11 cellular contexts compared by ENCODE assay signal in the genomic region with DNA sequence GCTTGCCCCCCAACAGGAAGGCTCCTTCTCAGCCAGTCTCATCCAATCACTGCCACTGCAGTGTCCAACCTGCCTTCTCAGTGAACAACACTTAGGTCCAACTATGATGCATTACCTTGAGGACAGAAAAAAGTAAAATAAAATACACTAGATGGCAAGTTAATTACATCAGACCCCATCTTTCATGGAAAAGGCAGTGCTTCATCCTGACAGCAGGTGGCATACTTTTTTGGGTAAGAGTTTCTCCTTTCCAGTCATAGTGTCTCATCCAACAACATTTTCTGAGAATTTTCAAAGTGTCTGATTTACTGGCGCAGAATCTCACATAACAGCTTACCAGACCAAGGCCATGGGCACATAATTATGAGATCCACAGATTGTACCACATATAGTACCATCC.
DNase-seq lines count a peak whose midpoint lies in the region; ATAC-seq and TF ChIP-seq lines count a peak whose summit lies in the region.
"Had no signal": no experiment of that assay in that cellular context is flagged by ENCODE, and none has a peak within 500 bp of the region (broad histone marks: within the 10 kb centered on the region; RNA-seq: fewer than 3 reads in every experiment).

No MANE protein-coding gene starts in this region.

- H3K27ac Mint-ChIP-seq in HFFc6 = no peak overlapping the region
- no peak overlapping the region for H3K27ac Mint-ChIP-seq in activated CD4-positive, alpha-beta T cell treated with anti-CD3 and anti-CD28 coated beads, Interleukin-2, amount 10 ng/mL, durations not matched to agents 24 days and 14 days

- intact Hi-C loops in activated CD4-positive, alpha-beta T cell treated with anti-CD3 and anti-CD28 coated beads, Interleukin-2, amount 10 ng/mL, durations not matched to agents 24 days and 14 days (cut with micrococcal nuclease) = no loop called here

- H3K27me3 Mint-ChIP-seq in HFFc6 (ENCODE audit: insufficient read depth) = no peaks in the 10 kb centered on the region
- H3K27me3 Mint-ChIP-seq in activated CD4-positive, alpha-beta T cell treated with anti-CD3 and anti-CD28 coated beads, Interleukin-2, amount 10 ng/mL, durations not matched to agents 24 days and 14 days = no peaks in the 10 kb centered on the region

- ATAC-seq in GM21737 (IDR thresholded peaks at IDR 0.05; ENCODE audit: unreplicated experiment) = no peak
- no peak for ATAC-seq in HG03439 (IDR thresholded peaks at IDR 0.05; ENCODE audit: unreplicated experiment)
- ATAC-seq: mucosa of descending colon, Panc1 had no signal

- no peaks in the 10 kb centered on the region for H3K27me3 ChIP-seq in BJ (ENCODE audit: control insufficient read depth, insufficient read depth, low read length)

- no peaks in the 10 kb centered on the region for H3K4me1 Mint-ChIP-seq in HFFc6 (ENCODE audit: low read depth)
- H3K4me1 Mint-ChIP-seq in activated CD4-positive, alpha-beta T cell treated with anti-CD3 and anti-CD28 coated beads, Interleukin-2, amount 10 ng/mL, durations not matched to agents 24 days and 14 days = no peaks in the 10 kb centered on the region

- no peak overlapping the region for H3K4me3 Mint-ChIP-seq in HFFc6
- no peak overlapping the region for H3K4me3 Mint-ChIP-seq in activated CD4-positive, alpha-beta T cell treated with anti-CD3 and anti-CD28 coated beads, Interleukin-2, amount 10 ng/mL, durations not matched to agents 24 days and 14 days

- H3K9me3 Mint-ChIP-seq in HFFc6 = peaks cover 5% of the 10 kb centered on the region; the same call in 1 of the 2 replicates
- no peaks in the 10 kb centered on the region for H3K9me3 Mint-ChIP-seq in activated CD4-positive, alpha-beta T cell treated with anti-CD3 and anti-CD28 coated beads, Interleukin-2, amount 10 ng/mL, durations not matched to agents 24 days and 14 days

- no peaks in the 10 kb centered on the region for H3K36me3 Mint-ChIP-seq in HFFc6 (ENCODE audit: low read depth)
- H3K36me3 Mint-ChIP-seq in activated CD4-positive, alpha-beta T cell treated with anti-CD3 and anti-CD28 coated beads, Interleukin-2, amount 10 ng/mL, durations not matched to agents 24 days and 14 days (ENCODE audit: low read depth) = no peaks in the 10 kb centered on the region

- CTCF ChIA-PET in BJ (lab: Yijun Ruan, JAX) = interaction anchor here (0.6 to 0.8 kb wide), 2 partner anchors 97 to 136 kb away, joined by 3 read pairs; no protein-coding TSS in a partner anchor

- TF ChIP-seq CTCF in BJ (IDR thresholded peaks at IDR 0.05; ENCODE audit: insufficient read depth, low read depth, low read length) (peak; percentile 25), HFFc6 (IDR thresholded peaks at IDR 0.05) (peak; percentile 42; the same call in 1 of the 2 replicates)

- no peak overlapping the region for H3K4me3 ChIP-seq in BJ (ENCODE audit: low read depth, low read length)
- H3K4me3 ChIP-seq: mucosa of descending colon had no signal

- H3K36me3 ChIP-seq in BJ (ENCODE audit: control insufficient read depth, insufficient read depth, low read length) = no peaks in the 10 kb centered on the region

- no peak for DNase-seq in BJ (ENCODE audit: low read depth)
- DNase-seq in HFFc6 = no peak
- peak; percentile 7 for DNase-seq in UCSD-AML1 (lab: John Stamatoyannopoulos, UW; ENCODE audit: unreplicated experiment)
- peak; percentile 15 for DNase-seq in iPS-NIHi7 (ENCODE audit: extremely low spot score)
- no peak for DNase-seq in cerebellum (ENCODE audit: low spot score)
- DNase-seq in activated CD4-positive, alpha-beta T cell treated with anti-CD3 and anti-CD28 coated beads, Interleukin-2, amount 10 ng/mL, durations not matched to agents 24 days and 14 days = no peak
- DNase-seq: GF-D8 had no signal

- POLR2A ChIA-PET in BJ (lab: Charles Lee) = no interaction called here

Comparison
In these comparisons a context has a peak if more than half of its experiments do, and no peak if none do; other contexts are left out.
1. DNase-seq: peak in UCSD-AML1 (single experiment) and iPS-NIHi7 (single experiment); none in BJ (single experiment), HFFc6 (single experiment), cerebellum (single experiment) and activated CD4-positive, alpha-beta T cell treated with anti-CD3 and anti-CD28 coated beads, Interleukin-2, amount 10 ng/mL, durations not matched to agents 24 days and 14 days (single experiment).